ENCODE assay signal across 23 cellular contexts in genomic region chr6:79168695-79168980, GRCh38.
"Had no signal": no experiment of that assay in that cellular context is flagged by ENCODE, and none has a peak within 500 bp of the region (broad histone marks: within the 10 kb centered on the region; RNA-seq: fewer than 3 reads in every experiment).

No MANE protein-coding gene starts in this region.

- FAIRE-seq: islet of Langerhans had no signal

- H3K27me3 Mint-ChIP-seq: activated CD4-positive, alpha-beta memory T cell treated with anti-CD3 and anti-CD28 coated beads for 36 hours; activated naive CD8-positive, alpha-beta T cell treated with anti-CD3 and anti-CD28 coated beads for 36 hours; type B pancreatic cell had no signal

- H3K4me3 ChIP-seq: ascending aorta, left ventricle myocardium inferior, SJSA1 had no signal

- H3K27me3 ChIP-seq: ascending aorta, foreskin keratinocyte, SJSA1 had no signal

- H3K4me1 Mint-ChIP-seq: memory B cell, neural crest cell had no signal

- H3K79me2 ChIP-seq: parathyroid adenoma had no signal

- DNase-seq: activated CD4-positive, alpha-beta memory T cell treated with anti-CD3 and anti-CD28 coated beads for 36 hours; activated CD4-positive, alpha-beta T cell treated with anti-CD3 and anti-CD28 coated beads for 1 hour; activated effector memory CD4-positive, alpha-beta T cell treated with anti-CD3 and anti-CD28 coated beads, Interleukin-2, amount 50 U/mL, for 16 hours; activated naive CD8-positive, alpha-beta T cell treated with anti-CD3 and anti-CD28 coated beads for 36 hours; activated T-cell treated with anti-CD3 and anti-CD28 coated beads, Interleukin-2, amount 50 U/mL, for 4 hours; central memory CD4-positive, alpha-beta T cell; cortex of kidney; effector memory CD4-positive, alpha-beta T cell; head of caudate nucleus; left ventricle myocardium inferior; retina; stimulated activated CD4-positive, alpha-beta T cell treated with anti-CD3 and anti-CD28 coated beads, Interleukin-2, amount 100 ng/mL, for 24 hours; stimulated activated naive CD4-positive, alpha-beta T cell; T-helper 9 cell had no signal

- ATAC-seq: activated T-cell treated with anti-CD3 and anti-CD28 coated beads, Interleukin-2, amount 50 U/mL, for 4 hours had no signal

- H3K27ac Mint-ChIP-seq: activated CD4-positive, alpha-beta memory T cell treated with anti-CD3 and anti-CD28 coated beads for 36 hours; activated naive CD8-positive, alpha-beta T cell treated with anti-CD3 and anti-CD28 coated beads for 36 hours; memory B cell; type B pancreatic cell had no signal

- H3K9me3 Mint-ChIP-seq: activated CD4-positive, alpha-beta memory T cell treated with anti-CD3 and anti-CD28 coated beads for 36 hours; activated naive CD8-positive, alpha-beta T cell treated with anti-CD3 and anti-CD28 coated beads for 36 hours; activated T-cell treated with anti-CD3 and anti-CD28 coated beads, Interleukin-2, amount 50 U/mL, for 4 hours; memory B cell; neural crest cell; type B pancreatic cell had no signal

- H3K9ac ChIP-seq: parathyroid adenoma had no signal

- H3K4me3 Mint-ChIP-seq: activated CD4-positive, alpha-beta memory T cell treated with anti-CD3 and anti-CD28 coated beads for 36 hours; activated naive CD8-positive, alpha-beta T cell treated with anti-CD3 and anti-CD28 coated beads for 36 hours; activated T-cell treated with anti-CD3 and anti-CD28 coated beads, Interleukin-2, amount 50 U/mL, for 4 hours; memory B cell; neural crest cell; type B pancreatic cell had no signal

- H3K36me3 Mint-ChIP-seq: activated CD4-positive, alpha-beta memory T cell treated with anti-CD3 and anti-CD28 coated beads for 36 hours; activated naive CD8-positive, alpha-beta T cell treated with anti-CD3 and anti-CD28 coated beads for 36 hours; memory B cell; type B pancreatic cell had no signal

- H3K4me1 ChIP-seq: ascending aorta, left ventricle myocardium inferior, SJSA1 had no signal

- H3K9me3 ChIP-seq: ascending aorta, left ventricle myocardium inferior, SJSA1 had no signal

- H3K27ac ChIP-seq: ascending aorta, epithelial cell of prostate, foreskin keratinocyte, left ventricle myocardium inferior, parathyroid adenoma, SJSA1 had no signal

- H3K36me3 ChIP-seq: ascending aorta, left ventricle myocardium inferior, SJSA1 had no signal
